Comparison of ENCODE assay signal across 8 cellular contexts in the genomic region with DNA sequence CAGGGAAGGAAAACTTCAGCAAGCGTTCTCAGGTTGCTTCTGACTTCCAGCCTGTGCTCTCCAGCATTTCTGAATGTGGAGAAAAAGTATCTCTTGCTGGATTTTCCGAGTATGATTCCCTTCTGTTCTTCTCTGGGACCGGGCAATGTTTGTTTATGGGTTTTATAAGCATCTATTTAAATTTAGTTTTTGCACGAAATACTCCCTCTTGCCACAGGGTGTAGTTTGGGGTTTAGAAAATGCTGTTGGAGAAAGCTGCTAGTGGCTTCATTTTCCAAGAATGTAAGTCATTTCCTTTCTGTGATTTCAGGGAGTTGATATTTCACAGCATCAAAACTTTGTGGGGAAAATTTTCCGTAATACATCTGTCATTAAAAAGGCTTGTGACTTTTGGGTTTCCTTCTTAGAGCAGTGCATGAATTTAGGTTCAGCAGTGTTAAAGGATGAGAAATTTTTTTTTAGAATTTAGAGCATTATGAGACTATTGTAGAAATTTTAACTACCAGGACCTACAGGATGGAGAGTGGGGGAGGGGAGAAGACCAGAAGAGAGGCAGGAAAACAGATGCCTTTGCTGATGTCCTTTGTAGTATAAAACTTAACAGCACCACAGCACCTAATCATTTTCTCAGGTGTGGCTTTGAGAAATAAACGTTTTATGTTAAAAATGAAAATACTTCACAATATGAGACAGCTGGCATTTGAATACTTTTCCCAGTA. TPM values are rescaled to one million over a fixed set of nuclear protein-coding genes. Genes with fewer than 3 reads are reported as not detected.
DNase-seq lines count a peak whose midpoint lies in the region; ATAC-seq, FAIRE-seq and TF ChIP-seq lines count a peak whose summit lies in the region.

No MANE protein-coding gene starts in this region.

- H3K79me2 ChIP-seq in GM23338 (replicated peaks; ENCODE audit: insufficient read depth): peaks cover 54% of the 10 kb centered on the region
- peaks cover 83% of the 10 kb centered on the region for H3K79me2 ChIP-seq in endothelial cell of umbilical vein (ENCODE audit: control insufficient read depth, insufficient read depth, low read length)
- no peaks in the 10 kb centered on the region for H3K79me2 ChIP-seq in neural cell (replicated peaks; ENCODE audit: insufficient read depth, low read length)

- no peaks in the 10 kb centered on the region for H3K36me3 Mint-ChIP-seq in GM23338 (ENCODE audit: low read depth)

- no TSS peak for BruUV-seq in endothelial cell of umbilical vein (replicated peaks; lab: Mats Ljungman, UMichigan)

- H3K9me3 Mint-ChIP-seq in GM23338: no peaks in the 10 kb centered on the region

- POLR2A ChIA-PET in endothelial cell of umbilical vein (lab: Charles Lee): interaction anchor here (0.7 to 3.6 kb wide), 7 partner anchors 9 to 257 kb away, joined by 3 to 37 read pairs (median 3); no protein-coding TSS in a partner anchor

- dilution Hi-C loops in endothelial cell of umbilical vein (cut with MboI; ENCODE audit: extremely low pct_ligation_motif_present, low sequenced_read_pairs): no loop called here

- H3K4me1 ChIP-seq in GM23338 (ENCODE audit: insufficient read depth) (peaks cover 26% of the 10 kb centered on the region), endothelial cell of umbilical vein (ENCODE audit: control insufficient read depth, extremely low read depth, insufficient read depth, low read length) (peaks cover 52% of the 10 kb centered on the region)

- H2AFZ ChIP-seq in GM23338: no peak overlapping the region
- H2AFZ ChIP-seq in endothelial cell of umbilical vein (ENCODE audit: low read depth, low read length): no peak overlapping the region
- H2AFZ ChIP-seq in neural cell (ENCODE audit: low read depth, low read length): no peak overlapping the region

- in situ Hi-C loops in ACHN (cut with HindIII; ENCODE audit: low pct_ligation_motif_present, low pct_unique_long_range_greater_than_20kb, low sequenced_read_pairs): no loop called here

- peak in 1 of 2 experiments; percentile 30; a peak in 1 of 4 replicates for TF ChIP-seq CTCF in GM23338 (conservative IDR thresholded peaks at IDR 0.05; ENCODE audit: low read depth in 2 of 2)
- peak in 1 of 2 donors; percentile 18 for TF ChIP-seq CTCF in endothelial cell of umbilical vein (IDR thresholded peaks at IDR 0.05; ENCODE audit: extremely low read depth in 1 of 2, insufficient read depth in 1 of 2, low read depth in 1 of 2, low read length in 2 of 2)
- TF ChIP-seq CTCF in neural cell (IDR thresholded peaks at IDR 0.05; ENCODE audit: poor library complexity, severe bottlenecking): no peak

- H3K36me3 ChIP-seq in GM23338 (ENCODE audit: insufficient read depth) (no peaks in the 10 kb centered on the region), SK-N-MC (ENCODE audit: insufficient read depth, low read length) (no peaks in the 10 kb centered on the region), endothelial cell of umbilical vein (ENCODE audit: control insufficient read depth in 2 of 2, extremely low read depth in 1 of 2, insufficient read depth in 2 of 2, low read length in 2 of 2) (peaks cover 0 to 3% of the 10 kb centered on the region in 2 experiments), neural cell (ENCODE audit: insufficient read depth, low read length) (no peaks in the 10 kb centered on the region)

- H3K4me3 ChIP-seq in GM23338 (peak overlapping the region; percentile 89), SK-N-MC (peak overlapping the region; percentile 95), endothelial cell of umbilical vein (replicated peaks in 1 of 3; ENCODE audit: insufficient read depth in 1 of 3, low read depth in 1 of 3, low read length in 3 of 3) (peak overlapping the region; percentile 89 to 96 (median 93)), neural cell (ENCODE audit: low read length) (peak overlapping the region; percentile 94)

- no peaks in the 10 kb centered on the region for H3K9me2 ChIP-seq in GM23338 (ENCODE audit: insufficient read depth)
- H3K9me2 ChIP-seq in neural cell (ENCODE audit: insufficient read depth, low read length): no peaks in the 10 kb centered on the region

- FAIRE-seq in endothelial cell of umbilical vein (lab: Jason Lieb, UNC): peak; percentile 76

- no peak for TF ChIP-seq EP300 in neural cell (conservative IDR thresholded peaks at IDR 0.05; ENCODE audit: poor library complexity, severe bottlenecking)

- H3K27ac Mint-ChIP-seq in GM23338: no peak overlapping the region

- H4K20me1 ChIP-seq in GM23338 (replicated peaks; ENCODE audit: insufficient read depth): no peaks in the 10 kb centered on the region
- no peaks in the 10 kb centered on the region for H4K20me1 ChIP-seq in endothelial cell of umbilical vein (replicated peaks; ENCODE audit: control insufficient read depth, extremely low read depth, insufficient read depth, low read length)
- no peaks in the 10 kb centered on the region for H4K20me1 ChIP-seq in neural cell (ENCODE audit: insufficient read depth)

- H3K4me3 Mint-ChIP-seq in GM23338: peak overlapping the region; percentile 93

- TF ChIP-seq RAD21 in neural cell (conservative IDR thresholded peaks at IDR 0.05): no peak

- no peaks in the 10 kb centered on the region for H3K9me1 ChIP-seq in endothelial cell of umbilical vein (replicated peaks; ENCODE audit: control insufficient read depth, extremely low read depth, insufficient read depth, low read length)

- H3K4me1 Mint-ChIP-seq in GM23338: peaks cover 26% of the 10 kb centered on the region

- DNase-seq in ACHN (peak; percentile 73), GM23338 (ENCODE audit: low spot score) (peak; percentile 67), SK-N-MC (ENCODE audit: low read depth, low spot score) (peak; percentile 89), endothelial cell of umbilical vein (ENCODE audit: low read depth, low spot score) (peak; percentile 87), NCI-H82 treated with DMSO at 0.1 percent for 48 hours (lab: John Stamatoyannopoulos, UW; ENCODE audit: unreplicated experiment) (no peak)
- no peak for DNase-seq in activated CD4-positive, alpha-beta T cell treated with anti-CD3 and anti-CD28 coated beads for 1 hour

- no peak for ATAC-seq in GM23338
- ATAC-seq in HG03095 (IDR thresholded peaks at IDR 0.05; ENCODE audit: unreplicated experiment): no peak

- no peak for TF ChIP-seq POLR2A in endothelial cell of umbilical vein (IDR thresholded peaks at IDR 0.05; ENCODE audit: low read depth, low read length)

- H3K9ac ChIP-seq in SK-N-MC (ENCODE audit: insufficient read length) (peak overlapping the region; percentile 86), endothelial cell of umbilical vein (replicated peaks; ENCODE audit: extremely low read depth, insufficient read depth, low read length) (peak overlapping the region; percentile 97), neural cell (ENCODE audit: low read length) (no peak overlapping the region)

- CTCF ChIA-PET in endothelial cell of umbilical vein (lab: Charles Lee): interaction anchor here (0.6 to 3.7 kb wide), 24 partner anchors 8 to 370 kb away, joined by 3 to 43 read pairs (median 4); no protein-coding TSS in a partner anchor

- peaks cover 8% of the 10 kb centered on the region; the same call in 1 of the 2 replicates for H3K27me3 ChIP-seq in GM23338 (ENCODE audit: insufficient read depth)
- no peaks in the 10 kb centered on the region for H3K27me3 ChIP-seq in endothelial cell of umbilical vein (ENCODE audit: control insufficient read depth in 2 of 2, insufficient read depth in 2 of 2, low read length in 2 of 2)
- peaks cover 22% of the 10 kb centered on the region for H3K27me3 ChIP-seq in neural cell (ENCODE audit: insufficient read depth, low read depth, low read length)

- peaks cover 12% of the 10 kb centered on the region for H3K27me3 Mint-ChIP-seq in GM23338 (ENCODE audit: insufficient read depth, low read depth, poor library complexity)

- H3K4me2 ChIP-seq in GM23338: peak overlapping the region; percentile 97
- peak overlapping the region; percentile 89 for H3K4me2 ChIP-seq in endothelial cell of umbilical vein (ENCODE audit: insufficient read depth, low read length)
- H3K4me2 ChIP-seq in neural cell (ENCODE audit: low read length): peak overlapping the region; percentile 94

- intact Hi-C loops in endothelial cell of umbilical vein (cut with micrococcal nuclease): loop anchor here (1.0 to 10.0 kb wide), 7 partner anchors 74 to 332 kb away; partner anchors contain the start of gene RTRAF

- no peaks in the 10 kb centered on the region for H3K9me3 ChIP-seq in SK-N-MC (ENCODE audit: low read depth, low read length)
- no peaks in the 10 kb centered on the region for H3K9me3 ChIP-seq in endothelial cell of umbilical vein (replicated peaks; ENCODE audit: control insufficient read depth, insufficient read depth, low read length)
- no peaks in the 10 kb centered on the region for H3K9me3 ChIP-seq in neural cell (ENCODE audit: low read length)

- H3F3A ChIP-seq in GM23338 (replicated peaks; ENCODE audit: low read depth) (no peaks in the 10 kb centered on the region), neural cell (ENCODE audit: insufficient read depth, low read length, poor library complexity, severe bottlenecking) (no peaks in the 10 kb centered on the region)

- H3K27ac ChIP-seq in GM23338 (ENCODE audit: low read depth) (no peak overlapping the region), SK-N-MC (peak overlapping the region; percentile 97), endothelial cell of umbilical vein (ENCODE audit: insufficient read depth, low read depth, low read length) (peak overlapping the region; percentile 94), neural cell (ENCODE audit: low read length) (no peak overlapping the region)

TF ChIP-seq in endothelial cell of umbilical vein, 7 proteins besides CTCF, POLR2A, EP300 and RAD21 (continues in another document):
- TF ChIP-seq MYC (IDR thresholded peaks at IDR 0.05; ENCODE audit: low read depth, low read length): no peak
- TF ChIP-seq POLR2AphosphoS5 (IDR thresholded peaks at IDR 0.05; ENCODE audit: insufficient read depth, low read depth, low read length): peak; percentile 35

TF ChIP-seq in neural cell, 6 proteins besides CTCF, POLR2A, EP300 and RAD21 (continues in another document):
- TF ChIP-seq SMC3 (conservative IDR thresholded peaks at IDR 0.05; ENCODE audit: poor library complexity): no peak
- TF ChIP-seq MXI1 (conservative IDR thresholded peaks at IDR 0.05; ENCODE audit: poor library complexity, severe bottlenecking): no peak
- TF ChIP-seq POLR2AphosphoS5 (IDR thresholded peaks at IDR 0.05): no peak
- no peak for TF ChIP-seq TAF1 (IDR thresholded peaks at IDR 0.05; ENCODE audit: low read depth)

RNA-seq across cellular contexts. Expression of gene FRMD6, which starts 1.5 kb away (rescaled TPM):
- 15.9 and 18.7 TPM in 2 replicates for total RNA-seq in GM23338 (2014; rRNA removed; shearing (Covaris generic))
- polyA plus RNA-seq in GM23338 (2016; fragmentation: Nextera tagmentation; extraction: Ambion mirVana): 5.4 and 5.7 TPM in 2 replicates
- 92.2 and 97.1 TPM in 2 replicates for total RNA-seq in endothelial cell of umbilical vein
- 69.0 and 82.7 TPM in 2 replicates for polyA plus RNA-seq in endothelial cell of umbilical vein
- 56.2 and 65.3 TPM in 2 replicates for polyA plus RNA-seq in endothelial cell of umbilical vein (2011; cell fraction: cytosol; rRNA removed)
- polyA plus RNA-seq in endothelial cell of umbilical vein (2011; cell fraction: nucleus; rRNA removed): 158 and 179 TPM in 2 replicates
- 80.1 and 105 TPM in 2 replicates for polyA plus RNA-seq in endothelial cell of umbilical vein (2012)
- polyA minus RNA-seq in endothelial cell of umbilical vein: 231 and 246 TPM in 2 replicates
- 13.4 TPM for polyA minus RNA-seq in endothelial cell of umbilical vein (2011; cell fraction: cytosol; rRNA and poly(A)+ RNA removed)
- 309 and 372 TPM in 2 replicates for polyA minus RNA-seq in endothelial cell of umbilical vein (2011; cell fraction: nucleus; rRNA and poly(A)+ RNA removed)
- polyA plus RNA-seq in neural cell: 2.4 and 5.7 TPM in 2 replicates
- 2.2 and 2.4 TPM in 2 replicates for polyA minus RNA-seq in neural cell

Comparison
In these comparisons a context has a peak if more than half of its experiments do, and no peak if none do; other contexts are left out.
1. DNase-seq: peak in ACHN (single experiment), GM23338 (single experiment), SK-N-MC (single experiment) and endothelial cell of umbilical vein (single experiment); none in NCI-H82 treated with DMSO at 0.1 percent for 48 hours (single experiment) and activated CD4-positive, alpha-beta T cell treated with anti-CD3 and anti-CD28 coated beads for 1 hour (single experiment).
2. H3K27ac ChIP-seq: peak in SK-N-MC (single experiment) and endothelial cell of umbilical vein (single experiment); none in GM23338 (single experiment) and neural cell (single experiment).
3. Peak in every context shown above with its lines, with median percentiles within 50 percentile points of each other: H3K4me2 ChIP-seq and H3K4me3 ChIP-seq.